1 cellular context compared by ENCODE assay signal in the genomic region with DNA sequence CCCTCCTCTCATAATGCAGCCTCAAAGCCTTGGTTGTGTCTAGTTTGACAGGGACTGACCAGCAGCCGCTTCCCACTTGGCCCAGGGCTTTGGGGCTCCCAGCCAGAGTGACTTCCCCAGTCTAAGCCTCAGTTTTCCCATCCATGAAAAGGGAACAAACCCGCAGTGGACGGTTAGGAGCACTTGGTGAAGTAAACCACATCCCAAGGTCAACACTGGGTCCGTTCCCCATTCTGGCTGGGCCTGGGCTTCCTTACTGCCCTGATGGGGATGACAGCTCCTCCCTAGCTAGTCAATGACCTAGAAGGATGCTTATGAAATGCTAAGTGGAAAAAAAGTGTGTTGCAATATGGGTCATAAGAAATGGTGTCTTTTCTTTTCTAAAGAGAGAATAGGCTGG.
TF ChIP-seq lines count a peak whose summit lies in the region.

No MANE protein-coding gene starts in this region.

TF ChIP-seq in HepG2, 621 proteins besides CTCF, POLR2A, EP300 and RAD21 (continued from another document):
- TF ChIP-seq, protein P1, sequence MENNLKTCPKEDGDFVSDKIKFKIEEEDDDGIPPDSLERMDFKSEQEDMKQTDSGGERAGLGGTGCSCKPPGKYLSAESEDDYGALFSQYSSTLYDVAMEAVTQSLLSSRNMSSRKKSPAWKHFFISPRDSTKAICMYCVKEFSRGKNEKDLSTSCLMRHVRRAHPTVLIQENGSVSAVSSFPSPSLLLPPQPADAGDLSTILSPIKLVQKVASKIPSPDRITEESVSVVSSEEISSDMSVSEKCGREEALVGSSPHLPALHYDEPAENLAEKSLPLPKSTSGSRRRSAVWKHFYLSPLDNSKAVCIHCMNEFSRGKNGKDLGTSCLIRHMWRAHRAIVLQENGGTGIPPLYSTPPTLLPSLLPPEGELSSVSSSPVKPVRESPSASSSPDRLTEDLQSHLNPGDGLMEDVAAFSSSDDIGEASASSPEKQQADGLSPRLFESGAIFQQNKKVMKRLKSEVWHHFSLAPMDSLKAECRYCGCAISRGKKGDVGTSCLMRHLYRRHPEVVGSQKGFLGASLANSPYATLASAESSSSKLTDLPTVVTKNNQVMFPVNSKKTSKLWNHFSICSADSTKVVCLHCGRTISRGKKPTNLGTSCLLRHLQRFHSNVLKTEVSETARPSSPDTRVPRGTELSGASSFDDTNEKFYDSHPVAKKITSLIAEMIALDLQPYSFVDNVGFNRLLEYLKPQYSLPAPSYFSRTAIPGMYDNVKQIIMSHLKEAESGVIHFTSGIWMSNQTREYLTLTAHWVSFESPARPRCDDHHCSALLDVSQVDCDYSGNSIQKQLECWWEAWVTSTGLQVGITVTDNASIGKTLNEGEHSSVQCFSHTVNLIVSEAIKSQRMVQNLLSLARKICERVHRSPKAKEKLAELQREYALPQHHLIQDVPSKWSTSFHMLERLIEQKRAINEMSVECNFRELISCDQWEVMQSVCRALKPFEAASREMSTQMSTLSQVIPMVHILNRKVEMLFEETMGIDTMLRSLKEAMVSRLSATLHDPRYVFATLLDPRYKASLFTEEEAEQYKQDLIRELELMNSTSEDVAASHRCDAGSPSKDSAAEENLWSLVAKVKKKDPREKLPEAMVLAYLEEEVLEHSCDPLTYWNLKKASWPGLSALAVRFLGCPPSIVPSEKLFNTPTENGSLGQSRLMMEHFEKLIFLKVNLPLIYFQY (CRISPR knock-in tag; IDR thresholded peaks at IDR 0.05; ENCODE audit: borderline replicate concordance) = no peak
- TF ChIP-seq ZNF607 (CRISPR knock-in tag; IDR thresholded peaks at IDR 0.05; ENCODE audit: borderline replicate concordance) (no peak), ZNF646 (CRISPR knock-in tag; IDR thresholded peaks at IDR 0.05) (no peak), RBM22 (optimal IDR thresholded peaks at IDR 0.05; ENCODE audit: low read length) (no peak), GTF2F1 (IDR thresholded peaks at IDR 0.05; ENCODE audit: low read length) (no peak), FOXK2 (IDR thresholded peaks at IDR 0.05) (no peak), JARID2 (CRISPR knock-in tag; IDR thresholded peaks at IDR 0.05; ENCODE audit: insufficient replicate concordance) (no peak), SOX13 (IDR thresholded peaks at IDR 0.05) (no peak), SOX13 (CRISPR knock-in tag; conservative IDR thresholded peaks at IDR 0.05 in 1 of 2, IDR thresholded peaks at IDR 0.05 in 1 of 2) (no peak), ZSCAN29 (CRISPR knock-in tag; conservative IDR thresholded peaks at IDR 0.05) (no peak), FOXA1 (IDR thresholded peaks at IDR 0.05) (no peak), FOXA1 (CRISPR knock-in tag; IDR thresholded peaks at IDR 0.05) (no peak), GATAD2A (CRISPR knock-in tag; IDR thresholded peaks at IDR 0.05) (no peak), ATRX (CRISPR knock-in tag; IDR thresholded peaks at IDR 0.05; ENCODE audit: borderline replicate concordance) (no peak), SAFB2 (CRISPR knock-in tag; IDR thresholded peaks at IDR 0.05; ENCODE audit: borderline replicate concordance, low read depth) (no peak), ZNF629 (CRISPR knock-in tag; conservative IDR thresholded peaks at IDR 0.05) (peak; percentile 93), ZNF432 (CRISPR knock-in tag; IDR thresholded peaks at IDR 0.05; ENCODE audit: borderline replicate concordance) (no peak), TMF1 (CRISPR knock-in tag; IDR thresholded peaks at IDR 0.05; ENCODE audit: low read depth) (no peak), ZKSCAN8 (CRISPR knock-in tag; IDR thresholded peaks at IDR 0.05; ENCODE audit: borderline replicate concordance) (no peak), ATF2 (CRISPR knock-in tag; IDR thresholded peaks at IDR 0.05) (no peak), EHMT2 (IDR thresholded peaks at IDR 0.05; ENCODE audit: borderline replicate concordance, low read depth, low read length) (no peak), RNF219 (CRISPR knock-in tag; IDR thresholded peaks at IDR 0.05) (no peak), NBN (conservative IDR thresholded peaks at IDR 0.05) (no peak), ZNF460 (CRISPR knock-in tag; IDR thresholded peaks at IDR 0.05; ENCODE audit: borderline replicate concordance) (no peak), ZNF446 (CRISPR knock-in tag; IDR thresholded peaks at IDR 0.05) (no peak), ZNF501 (CRISPR knock-in tag; IDR thresholded peaks at IDR 0.05) (no peak), ZFP36 (IDR thresholded peaks at IDR 0.05; ENCODE audit: borderline replicate concordance, low read depth, low read length, partially characterized antibody) (no peak), ZMYM3 (CRISPR knock-in tag; IDR thresholded peaks at IDR 0.05) (peak; percentile 94), ZBTB39 (CRISPR knock-in tag; IDR thresholded peaks at IDR 0.05) (no peak), ZNF296 (CRISPR knock-in tag; conservative IDR thresholded peaks at IDR 0.05) (no peak)
- TF ChIP-seq, protein P2, sequence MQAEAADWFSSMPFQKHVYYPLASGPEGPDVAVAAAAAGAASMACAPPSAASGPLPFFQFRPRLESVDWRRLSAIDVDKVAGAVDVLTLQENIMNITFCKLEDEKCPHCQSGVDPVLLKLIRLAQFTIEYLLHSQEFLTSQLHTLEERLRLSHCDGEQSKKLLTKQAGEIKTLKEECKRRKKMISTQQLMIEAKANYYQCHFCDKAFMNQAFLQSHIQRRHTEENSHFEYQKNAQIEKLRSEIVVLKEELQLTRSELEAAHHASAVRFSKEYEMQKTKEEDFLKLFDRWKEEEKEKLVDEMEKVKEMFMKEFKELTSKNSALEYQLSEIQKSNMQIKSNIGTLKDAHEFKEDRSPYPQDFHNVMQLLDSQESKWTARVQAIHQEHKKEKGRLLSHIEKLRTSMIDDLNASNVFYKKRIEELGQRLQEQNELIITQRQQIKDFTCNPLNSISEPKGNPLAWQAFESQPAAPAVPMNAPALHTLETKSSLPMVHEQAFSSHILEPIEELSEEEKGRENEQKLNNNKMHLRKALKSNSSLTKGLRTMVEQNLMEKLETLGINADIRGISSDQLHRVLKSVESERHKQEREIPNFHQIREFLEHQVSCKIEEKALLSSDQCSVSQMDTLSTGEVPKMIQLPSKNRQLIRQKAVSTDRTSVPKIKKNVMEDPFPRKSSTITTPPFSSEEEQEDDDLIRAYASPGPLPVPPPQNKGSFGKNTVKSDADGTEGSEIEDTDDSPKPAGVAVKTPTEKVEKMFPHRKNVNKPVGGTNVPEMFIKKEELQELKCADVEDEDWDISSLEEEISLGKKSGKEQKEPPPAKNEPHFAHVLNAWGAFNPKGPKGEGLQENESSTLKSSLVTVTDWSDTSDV (CRISPR knock-in tag; IDR thresholded peaks at IDR 0.05) = no peak
- TF ChIP-seq, protein P3, sequence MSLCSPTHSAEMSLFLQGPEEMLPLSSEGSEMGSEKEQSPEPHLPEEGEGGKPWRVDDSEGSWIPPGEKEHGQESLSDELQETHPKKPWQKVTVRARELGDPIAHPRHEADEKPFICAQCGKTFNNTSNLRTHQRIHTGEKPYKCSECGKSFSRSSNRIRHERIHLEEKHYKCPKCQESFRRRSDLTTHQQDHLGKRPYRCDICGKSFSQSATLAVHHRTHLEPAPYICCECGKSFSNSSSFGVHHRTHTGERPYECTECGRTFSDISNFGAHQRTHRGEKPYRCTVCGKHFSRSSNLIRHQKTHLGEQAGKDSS (CRISPR knock-in tag; IDR thresholded peaks at IDR 0.05; ENCODE audit: borderline replicate concordance, low read depth) = no peak
